In the genomic region with DNA sequence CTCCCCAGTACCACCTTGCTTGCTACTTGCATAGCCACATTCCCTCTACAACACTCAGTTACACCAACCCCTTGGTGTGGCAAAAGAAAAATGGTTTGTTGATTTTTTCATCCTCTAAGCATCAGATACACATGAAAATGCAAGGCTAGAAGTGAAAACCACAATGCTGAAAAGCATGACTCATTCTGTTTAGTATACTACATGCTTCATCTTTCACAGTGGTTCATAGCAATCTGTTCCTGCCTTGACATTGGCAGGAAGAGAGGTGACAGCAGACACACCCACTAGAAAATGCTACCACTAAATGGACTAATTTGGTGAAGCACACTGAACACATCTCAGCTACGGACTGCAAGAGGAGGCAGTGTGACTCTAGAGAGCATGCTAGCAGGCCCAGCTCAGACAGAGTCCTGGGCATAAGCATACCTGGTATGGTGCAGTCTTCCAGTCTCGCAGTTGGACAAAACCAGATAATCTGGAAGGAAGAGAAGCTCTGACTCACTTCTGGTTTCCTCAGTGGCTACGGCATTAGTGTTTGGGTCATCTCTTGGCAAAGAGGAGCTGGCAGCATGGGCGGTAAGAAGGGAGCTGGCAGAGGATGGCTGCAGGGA, we compare ENCODE assay signal across 8 cellular contexts. TPM values are rescaled to one million over a fixed set of nuclear protein-coding genes. Genes with fewer than 3 reads are reported as not detected.
A peak's percentile ranks its signal among the peaks of the same experiment; 100 is the strongest.
DNase-seq lines count a peak whose midpoint lies in the region; ATAC-seq, FAIRE-seq and TF ChIP-seq lines count a peak whose summit lies in the region.

No MANE protein-coding gene starts in this region.

- no peaks in the 10 kb centered on the region for H3K36me3 ChIP-seq in KMS-11 (ENCODE audit: insufficient read depth)
- peaks cover 0 to 11% (median 8%) of the 10 kb centered on the region in 3 donors for H3K36me3 ChIP-seq in tibial artery
- no peaks in the 10 kb centered on the region for H3K36me3 ChIP-seq in hepatocyte (replicated peaks; ENCODE audit: insufficient read depth, low read depth)

- H3K27me3 Mint-ChIP-seq in glutamatergic neuron (ENCODE audit: unreplicated experiment): no peaks in the 10 kb centered on the region

- peak; percentile 93 for FAIRE-seq in GM18507 (lab: Jason Lieb, UNC)

- H4K20me1 ChIP-seq in KMS-11 (ENCODE audit: insufficient read depth) (no peaks in the 10 kb centered on the region), hepatocyte (ENCODE audit: insufficient read depth, poor library complexity, severe bottlenecking) (no peaks in the 10 kb centered on the region)

- no peak overlapping the region for H3K27ac Mint-ChIP-seq in glutamatergic neuron (ENCODE audit: unreplicated experiment)

- DNase-seq in GM18507 (ENCODE audit: extremely low spot score, insufficient read length, low read depth) (peak; percentile 44), dermis blood vessel endothelial cell (peak; percentile 47), NCI-H774 (lab: John Stamatoyannopoulos, UW) (no peak), tibial artery (no peak), hepatocyte (ENCODE audit: low spot score) (no peak), glutamatergic neuron (no peak)

- intact Hi-C loops in tibial artery (cut with DNase I; ENCODE audit: low total_unique reads): no loop called here

- H3K27me3 ChIP-seq in KMS-11 (ENCODE audit: insufficient read depth, low read depth) (no peaks in the 10 kb centered on the region), tibial artery (no peaks in the 10 kb centered on the region), hepatocyte (no peaks in the 10 kb centered on the region)

- H3K4me2 ChIP-seq in KMS-11 (peak overlapping the region; percentile 17; the same call in 1 of the 2 replicates), hepatocyte (no peak overlapping the region)

- H3K4me3 ChIP-seq in KMS-11 (IDR thresholded peaks at IDR 0.05; ENCODE audit: insufficient read depth, low read depth, low read length) (no peak overlapping the region), tibial artery (no peak overlapping the region), hepatocyte (no peak overlapping the region)

- no peaks in the 10 kb centered on the region for H3K79me2 ChIP-seq in KMS-11 (ENCODE audit: insufficient read depth, low read depth)
- no peaks in the 10 kb centered on the region for H3K79me2 ChIP-seq in hepatocyte

- no peaks in the 10 kb centered on the region for H3K9me3 ChIP-seq in tibial artery
- no peaks in the 10 kb centered on the region for H3K9me3 ChIP-seq in hepatocyte (ENCODE audit: low read depth)

- H2AFZ ChIP-seq in KMS-11 (ENCODE audit: low read depth): no peak overlapping the region
- H2AFZ ChIP-seq in hepatocyte: no peak overlapping the region

- H3K9me2 ChIP-seq in hepatocyte (replicated peaks; ENCODE audit: insufficient read depth): no peaks in the 10 kb centered on the region

- no peak overlapping the region for H3K9ac ChIP-seq in KMS-11

- H3K9me3 Mint-ChIP-seq in glutamatergic neuron (ENCODE audit: unreplicated experiment): no peaks in the 10 kb centered on the region

- H3K4me1 ChIP-seq in KMS-11 (ENCODE audit: low read depth, poor library complexity, severe bottlenecking) (peaks cover 23% of the 10 kb centered on the region), tibial artery (peaks cover 0 to 3% (median 0%) of the 10 kb centered on the region in 4 donors), hepatocyte (ENCODE audit: insufficient read depth) (no peaks in the 10 kb centered on the region)

- WGBS in hepatocyte (ENCODE audit: low lambda C conversion rate, missing lambda C conversion rate): 86% methylated on average over 4 of the region's 4 CpGs

- no peaks in the 10 kb centered on the region for H3K36me3 Mint-ChIP-seq in glutamatergic neuron (ENCODE audit: unreplicated experiment)

- peak; percentile 86 for ATAC-seq in GM21717 (IDR thresholded peaks at IDR 0.05; ENCODE audit: unreplicated experiment)

- H3K27ac ChIP-seq in KMS-11: peak overlapping the region; percentile 26; the same call in 1 of the 2 replicates
- no peak overlapping the region for H3K27ac ChIP-seq in tibial artery
- H3K27ac ChIP-seq in hepatocyte: no peak overlapping the region

- no peak overlapping the region for H3K4me3 Mint-ChIP-seq in glutamatergic neuron (ENCODE audit: unreplicated experiment)

- TF ChIP-seq CTCF in KMS-11 (conservative IDR thresholded peaks at IDR 0.05; ENCODE audit: low read depth, low read length): no peak
- no peak for TF ChIP-seq CTCF in tibial artery (IDR thresholded peaks at IDR 0.05)
- TF ChIP-seq CTCF in hepatocyte (IDR thresholded peaks at IDR 0.05; ENCODE audit: poor library complexity): no peak
- no peak for TF ChIP-seq CTCF in glutamatergic neuron (IDR thresholded peaks at IDR 0.05; ENCODE audit: partially characterized antibody, unreplicated experiment)

- peaks cover 3% of the 10 kb centered on the region for H3K4me1 Mint-ChIP-seq in glutamatergic neuron (ENCODE audit: low read depth, unreplicated experiment)

RNA-seq across cellular contexts. Expression of a gene that starts 38.0 kb away (rescaled TPM):
- total RNA-seq in dermis blood vessel endothelial cell: 12.1 and 14.1 TPM in 2 replicates
- 0.44 and 0.50 TPM in 2 replicates for total RNA-seq in hepatocyte
- 0.21 and 0.50 TPM in 2 replicates for polyA plus RNA-seq in hepatocyte
- total RNA-seq in glutamatergic neuron (ENCODE audit: unreplicated experiment): 9.6 TPM

RNA-seq across cellular contexts. Expression of a gene that starts 49.8 kb away (rescaled TPM):
- 45.6 and 71.2 TPM in 2 replicates for total RNA-seq in dermis blood vessel endothelial cell
- 27.8 and 32.1 TPM in 2 replicates for total RNA-seq in hepatocyte
- 38.9 and 43.0 TPM in 2 replicates for polyA plus RNA-seq in hepatocyte
- total RNA-seq in glutamatergic neuron (ENCODE audit: unreplicated experiment): 46.8 TPM

RNA-seq across cellular contexts. Expression of a gene that starts 59.5 kb away (rescaled TPM):
- not detected in 2 replicates for total RNA-seq in dermis blood vessel endothelial cell
- not detected in 2 replicates for total RNA-seq in hepatocyte
- not detected in 2 replicates for polyA plus RNA-seq in hepatocyte
- not detected for total RNA-seq in glutamatergic neuron (ENCODE audit: unreplicated experiment)

Comparison
In these comparisons a context has a peak if more than half of its experiments do, and no peak if none do; other contexts are left out.
1. DNase-seq: peak in GM18507 (single experiment) and dermis blood vessel endothelial cell (single experiment); none in NCI-H774 (single experiment), tibial artery (0 of 2), hepatocyte (single experiment) and glutamatergic neuron (single experiment).